Comparison of ENCODE assay signal across 10 cellular contexts in the genomic region with DNA sequence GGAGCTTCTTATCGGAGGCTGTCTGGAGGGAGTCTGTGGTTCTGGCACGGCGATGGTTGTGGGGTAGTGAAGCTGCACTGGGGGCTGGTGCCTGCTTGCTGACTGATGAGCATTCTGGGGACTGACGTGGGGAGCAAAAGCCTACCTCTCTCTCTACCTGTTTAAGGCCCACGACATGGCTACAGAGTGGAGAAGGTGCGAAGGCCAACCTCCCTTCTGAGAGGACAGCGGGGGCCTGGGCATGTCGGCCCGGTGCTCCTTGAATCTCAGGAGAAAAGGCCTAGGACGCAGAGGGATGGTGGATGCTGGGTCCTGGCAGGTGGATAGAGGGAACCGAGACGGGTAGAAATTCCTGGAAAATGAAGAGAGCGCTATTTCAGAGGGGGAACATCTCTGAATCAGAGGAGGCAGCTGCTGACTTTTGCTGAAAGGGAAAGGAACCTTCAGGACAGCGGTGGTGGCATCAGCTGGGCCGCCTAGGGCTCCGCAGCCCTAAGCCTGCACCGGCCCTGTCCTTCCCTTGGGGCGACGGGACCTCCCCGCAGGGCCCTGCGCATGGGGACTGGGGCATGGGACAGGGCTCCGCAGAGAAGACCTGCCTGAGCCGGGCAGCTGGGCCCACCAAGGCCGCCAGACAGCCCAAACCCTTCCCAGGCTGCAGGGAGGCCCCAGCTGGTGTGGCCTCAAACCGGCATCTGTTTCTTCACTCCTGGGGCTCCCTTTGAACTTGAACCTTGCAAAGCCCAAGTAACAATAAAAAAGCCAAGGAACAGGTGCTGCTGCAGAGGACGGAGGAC. TPM values are rescaled to one million over a fixed set of nuclear protein-coding genes. Genes with fewer than 3 reads are reported as not detected.
DNase-seq lines count a peak whose midpoint lies in the region; ATAC-seq and TF ChIP-seq lines count a peak whose summit lies in the region.
"Had no signal": no experiment of that assay in that cellular context is flagged by ENCODE, and none has a peak within 500 bp of the region (broad histone marks: within the 10 kb centered on the region; RNA-seq: fewer than 3 reads in every experiment).

No MANE protein-coding gene starts in this region.

- H3K27me3 ChIP-seq in A673 (replicated peaks; ENCODE audit: insufficient read depth, low read depth, low read length, poor library complexity) (no peaks in the 10 kb centered on the region), Peyer's patch (no peaks in the 10 kb centered on the region), esophagus squamous epithelium (no peaks in the 10 kb centered on the region), rectal smooth muscle tissue (ENCODE audit: control insufficient read depth, insufficient read depth, low read length) (no peaks in the 10 kb centered on the region), foreskin keratinocyte (no peaks in the 10 kb centered on the region)

- peak overlapping the region; percentile 35 for H3K27ac ChIP-seq in A673 (ENCODE audit: low read depth, low read length, poor library complexity, severe bottlenecking)
- H3K27ac ChIP-seq in Peyer's patch: peak overlapping the region in 3 of 4 donors; percentile 8 to 72 (median 69)
- H3K27ac ChIP-seq in esophagus squamous epithelium: peak overlapping the region in 3 of 4 donors; percentile 67 to 89 (median 82)
- H3K27ac ChIP-seq in rectal smooth muscle tissue (ENCODE audit: low read depth, low read length): peak overlapping the region; percentile 87
- H3K27ac ChIP-seq in foreskin keratinocyte: no peak overlapping the region

- H3K9ac ChIP-seq in rectal smooth muscle tissue (ENCODE audit: low read length): no peak overlapping the region

- no peaks in the 10 kb centered on the region for H3K9me3 ChIP-seq in A673 (ENCODE audit: low read depth, low read length, poor library complexity, severe bottlenecking)
- no peaks in the 10 kb centered on the region for H3K9me3 ChIP-seq in Peyer's patch
- no peaks in the 10 kb centered on the region for H3K9me3 ChIP-seq in esophagus squamous epithelium

- no peak for TF ChIP-seq POLR2A in Peyer's patch (IDR thresholded peaks at IDR 0.05)
- TF ChIP-seq POLR2A in esophagus squamous epithelium (IDR thresholded peaks at IDR 0.05): no peak

- CTCF ChIA-PET in A673 (lab: Charles Lee): no interaction called here

- no peak for TF ChIP-seq CTCF in A673 (conservative IDR thresholded peaks at IDR 0.05; ENCODE audit: low read depth, low read length)
- TF ChIP-seq CTCF in Peyer's patch (IDR thresholded peaks at IDR 0.05): no peak
- TF ChIP-seq CTCF in esophagus squamous epithelium (IDR thresholded peaks at IDR 0.05): no peak
- no peak for TF ChIP-seq CTCF in foreskin keratinocyte (conservative IDR thresholded peaks at IDR 0.05)

- no peak overlapping the region for H3K4me3 ChIP-seq in A673 (ENCODE audit: low read depth, low read length, poor library complexity, severe bottlenecking)
- no peak overlapping the region for H3K4me3 ChIP-seq in Peyer's patch
- no peak overlapping the region for H3K4me3 ChIP-seq in esophagus squamous epithelium
- no peak overlapping the region for H3K4me3 ChIP-seq in rectal smooth muscle tissue (ENCODE audit: low read length)

- WGBS in esophagus squamous epithelium, 2 donors: 93% methylated on average over 10 to 18 of the region's 26 CpGs

- no peaks in the 10 kb centered on the region for H3K36me3 ChIP-seq in A673 (ENCODE audit: insufficient read depth, low read length, poor library complexity, severe bottlenecking)
- H3K36me3 ChIP-seq in Peyer's patch: no peaks in the 10 kb centered on the region
- no peaks in the 10 kb centered on the region for H3K36me3 ChIP-seq in esophagus squamous epithelium
- no peaks in the 10 kb centered on the region for H3K36me3 ChIP-seq in rectal smooth muscle tissue (ENCODE audit: control insufficient read depth, insufficient read depth, low read length)

- ATAC-seq in foreskin keratinocyte: no peak

- no TSS peak for BruUV-seq in A673 (replicated peaks; lab: Mats Ljungman, UMichigan)

- H3K4me1 ChIP-seq in A673 (ENCODE audit: insufficient read depth, low read length, poor library complexity, severe bottlenecking): peaks cover 21% of the 10 kb centered on the region
- H3K4me1 ChIP-seq in Peyer's patch: peaks cover 0 to 10% (median 0%) of the 10 kb centered on the region in 4 donors
- H3K4me1 ChIP-seq in esophagus squamous epithelium: peaks cover 0 to 42% (median 14%) of the 10 kb centered on the region in 3 donors
- H3K4me1 ChIP-seq in rectal smooth muscle tissue (ENCODE audit: control insufficient read depth, insufficient read depth, low read length): peaks cover 15% of the 10 kb centered on the region
- H3K4me1 ChIP-seq in foreskin keratinocyte: peaks cover 8% of the 10 kb centered on the region

- intact Hi-C loops in A673 (cut with micrococcal nuclease; ENCODE audit: unreplicated experiment): no loop called here
- intact Hi-C loops in esophagus squamous epithelium (cut with DNase I): no loop called here

- DNase-seq in A673 (ENCODE audit: low spot score) (no peak), Peyer's patch (no peak), esophagus squamous epithelium (lab: John Stamatoyannopoulos, UW) (no peak), NCI-H1417 treated with DMSO at 0.1 percent for 48 hours (lab: John Stamatoyannopoulos, UW) (no peak), foreskin keratinocyte (no peak), AML-193 (lab: John Stamatoyannopoulos, UW) (no peak)
- DNase-seq in stimulated activated naive CD4-positive, alpha-beta T cell (lab: John Stamatoyannopoulos, UW): no peak
- DNase-seq: activated B cell treated with CpG ODN at 0.5 μM for 24 hours; stimulated activated naive CD4-positive, alpha-beta T cell treated with Interleukin-2 at 50 U/mL for 16 hours had no signal

- POLR2A ChIA-PET in A673 (lab: Charles Lee; ENCODE audit: low non-redundant PET): interaction anchor here (0.7 kb wide), 1 partner anchor 232 kb away, joined by 3 read pairs; no protein-coding TSS in a partner anchor

RNA-seq across cellular contexts. Expression of a gene that starts 35.0 kb away (rescaled TPM):
- not detected in 2 replicates for total RNA-seq in A673 (2021)
- total RNA-seq in Peyer's patch: 10 to 100 TPM in 1 of 4 donors, 1 to 10 TPM in 3; 4.9 to 21.5 (median 8.7) TPM
- total RNA-seq in esophagus squamous epithelium: 10 to 100 TPM in 1 of 4 donors, 1 to 10 TPM in 3; 1.1 to 11.3 (median 6.3) TPM
- total RNA-seq in foreskin keratinocyte: not detected in 2 replicates
- polyA plus RNA-seq in foreskin keratinocyte: not detected in 2 replicates
- total RNA-seq: activated B cell treated with CpG ODN at 0.5 μM for 24 hours had no signal
